Comparison of ENCODE assay signal across 1 cellular context in the genomic region with DNA sequence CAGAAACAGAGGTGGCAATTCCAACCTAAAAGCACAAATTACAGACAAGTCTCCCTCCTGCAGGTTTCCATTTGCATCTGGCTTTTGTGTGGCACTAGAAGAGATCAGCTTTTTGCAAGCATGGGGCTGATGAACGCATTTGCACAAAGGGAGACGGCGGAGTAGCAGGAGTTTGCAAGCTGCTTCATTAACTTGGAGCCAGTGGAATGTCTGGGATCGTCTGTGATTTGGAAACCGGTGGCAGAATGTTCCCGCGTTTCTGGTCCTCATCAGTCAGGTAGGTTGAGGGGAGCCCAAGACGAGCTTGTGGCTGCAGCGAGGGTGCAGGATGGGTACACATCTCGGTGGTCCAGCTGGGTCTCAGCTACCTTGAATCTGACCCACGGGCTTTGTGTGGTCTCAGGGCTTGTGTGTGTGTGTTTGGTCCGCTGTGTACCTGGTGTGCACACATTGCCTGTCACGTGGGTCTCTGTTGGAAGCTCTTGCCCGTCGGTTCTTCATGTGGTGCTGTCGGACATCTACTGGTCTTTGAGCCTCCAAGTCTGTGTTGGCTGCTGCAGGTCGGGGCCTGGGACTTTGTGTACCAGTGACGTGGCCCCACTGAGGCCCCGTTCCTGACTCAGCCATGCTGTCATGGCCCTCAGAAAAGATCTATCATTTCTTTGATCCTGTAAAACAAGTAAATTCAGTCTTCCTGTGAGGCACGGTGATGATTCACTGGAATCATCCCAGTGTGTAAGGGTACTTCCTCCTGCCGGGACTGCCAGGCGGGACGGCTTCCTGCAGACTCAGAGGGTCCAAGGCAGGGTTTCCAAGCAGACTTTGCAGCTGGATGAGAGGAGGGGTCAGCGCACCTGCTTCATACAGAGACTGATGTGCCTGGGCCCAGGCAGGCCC.
TF ChIP-seq lines count a peak whose summit lies in the region.

No MANE protein-coding gene starts in this region.

TF ChIP-seq in HepG2, 621 proteins besides CTCF, POLR2A, EP300 and RAD21 (continued from another document and continues in another):
- TF ChIP-seq, protein P1, sequence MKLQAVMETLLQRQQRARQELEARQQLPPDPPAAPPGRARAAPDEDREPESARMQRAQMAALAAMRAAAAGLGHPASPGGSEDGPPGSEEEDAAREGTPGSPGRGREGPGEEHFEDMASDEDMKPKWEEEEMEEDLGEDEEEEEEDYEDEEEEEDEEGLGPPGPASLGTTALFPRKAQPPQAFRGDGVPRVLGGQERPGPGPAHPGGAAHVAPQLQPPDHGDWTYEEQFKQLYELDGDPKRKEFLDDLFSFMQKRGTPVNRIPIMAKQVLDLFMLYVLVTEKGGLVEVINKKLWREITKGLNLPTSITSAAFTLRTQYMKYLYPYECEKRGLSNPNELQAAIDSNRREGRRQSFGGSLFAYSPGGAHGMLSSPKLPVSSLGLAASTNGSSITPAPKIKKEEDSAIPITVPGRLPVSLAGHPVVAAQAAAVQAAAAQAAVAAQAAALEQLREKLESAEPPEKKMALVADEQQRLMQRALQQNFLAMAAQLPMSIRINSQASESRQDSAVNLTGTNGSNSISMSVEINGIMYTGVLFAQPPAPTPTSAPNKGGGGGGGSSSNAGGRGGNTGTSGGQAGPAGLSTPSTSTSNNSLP (IDR thresholded peaks at IDR 0.05; ENCODE audit: low read depth, low read length), result 0 out of 2 replicates have a peak, but pooled peaks have one; percentile 22
- peak; percentile 64 for TF ChIP-seq ZNF777 (CRISPR knock-in tag; IDR thresholded peaks at IDR 0.05)
- peak; percentile 91 for TF ChIP-seq ZBTB21 (CRISPR knock-in tag; IDR thresholded peaks at IDR 0.05)
- TF ChIP-seq, protein P2, sequence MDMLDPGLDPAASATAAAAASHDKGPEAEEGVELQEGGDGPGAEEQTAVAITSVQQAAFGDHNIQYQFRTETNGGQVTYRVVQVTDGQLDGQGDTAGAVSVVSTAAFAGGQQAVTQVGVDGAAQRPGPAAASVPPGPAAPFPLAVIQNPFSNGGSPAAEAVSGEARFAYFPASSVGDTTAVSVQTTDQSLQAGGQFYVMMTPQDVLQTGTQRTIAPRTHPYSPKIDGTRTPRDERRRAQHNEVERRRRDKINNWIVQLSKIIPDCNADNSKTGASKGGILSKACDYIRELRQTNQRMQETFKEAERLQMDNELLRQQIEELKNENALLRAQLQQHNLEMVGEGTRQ (IDR thresholded peaks at IDR 0.05; ENCODE audit: low read depth, low read length), result peak; percentile 65; the same call in 1 of the 2 replicates
- TF ChIP-seq, protein P2 (CRISPR knock-in tag; IDR thresholded peaks at IDR 0.05; ENCODE audit: borderline replicate concordance), result no peak
- TF ChIP-seq, protein P3, sequence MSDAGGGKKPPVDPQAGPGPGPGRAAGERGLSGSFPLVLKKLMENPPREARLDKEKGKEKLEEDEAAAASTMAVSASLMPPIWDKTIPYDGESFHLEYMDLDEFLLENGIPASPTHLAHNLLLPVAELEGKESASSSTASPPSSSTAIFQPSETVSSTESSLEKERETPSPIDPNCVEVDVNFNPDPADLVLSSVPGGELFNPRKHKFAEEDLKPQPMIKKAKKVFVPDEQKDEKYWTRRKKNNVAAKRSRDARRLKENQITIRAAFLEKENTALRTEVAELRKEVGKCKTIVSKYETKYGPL (CRISPR knock-in tag; IDR thresholded peaks at IDR 0.05), result no peak
- TF ChIP-seq YEATS2 (CRISPR knock-in tag; IDR thresholded peaks at IDR 0.05; ENCODE audit: borderline replicate concordance), result no peak
- TF ChIP-seq NRL (CRISPR knock-in tag; IDR thresholded peaks at IDR 0.05; ENCODE audit: borderline replicate concordance), result no peak
- no peak for TF ChIP-seq ZNF589 (CRISPR knock-in tag; conservative IDR thresholded peaks at IDR 0.05)
- TF ChIP-seq ZFP41 (CRISPR knock-in tag; IDR thresholded peaks at IDR 0.05; ENCODE audit: borderline replicate concordance), result no peak
- TF ChIP-seq PRPF4 (IDR thresholded peaks at IDR 0.05; ENCODE audit: low read depth, low read length, poor library complexity, severe bottlenecking), result no peak
- TF ChIP-seq ZNF781 (CRISPR knock-in tag; IDR thresholded peaks at IDR 0.05; ENCODE audit: borderline replicate concordance, not compliant biosample characterization), result no peak
- TF ChIP-seq, protein P4, sequence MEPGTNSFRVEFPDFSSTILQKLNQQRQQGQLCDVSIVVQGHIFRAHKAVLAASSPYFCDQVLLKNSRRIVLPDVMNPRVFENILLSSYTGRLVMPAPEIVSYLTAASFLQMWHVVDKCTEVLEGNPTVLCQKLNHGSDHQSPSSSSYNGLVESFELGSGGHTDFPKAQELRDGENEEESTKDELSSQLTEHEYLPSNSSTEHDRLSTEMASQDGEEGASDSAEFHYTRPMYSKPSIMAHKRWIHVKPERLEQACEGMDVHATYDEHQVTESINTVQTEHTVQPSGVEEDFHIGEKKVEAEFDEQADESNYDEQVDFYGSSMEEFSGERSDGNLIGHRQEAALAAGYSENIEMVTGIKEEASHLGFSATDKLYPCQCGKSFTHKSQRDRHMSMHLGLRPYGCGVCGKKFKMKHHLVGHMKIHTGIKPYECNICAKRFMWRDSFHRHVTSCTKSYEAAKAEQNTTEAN (CRISPR knock-in tag; conservative IDR thresholded peaks at IDR 0.05), result no peak
- TF ChIP-seq MAFK (conservative IDR thresholded peaks at IDR 0.05 in 1 of 2, IDR thresholded peaks at IDR 0.05 in 1 of 2; ENCODE audit: low read length in 2 of 2), result peak in 1 of 2 experiments; percentile 32; a peak in 1 of 4 replicates
- TF ChIP-seq TEAD2 (CRISPR knock-in tag; IDR thresholded peaks at IDR 0.05), result no peak
- no peak for TF ChIP-seq ZZZ3 (CRISPR knock-in tag; IDR thresholded peaks at IDR 0.05; ENCODE audit: borderline replicate concordance)
- TF ChIP-seq NR2F6 (IDR thresholded peaks at IDR 0.05), result no peak
- TF ChIP-seq NR2F6 (CRISPR knock-in tag; IDR thresholded peaks at IDR 0.05), result no peak
- TF ChIP-seq FOSL2 (CRISPR knock-in tag; IDR thresholded peaks at IDR 0.05), result peak; percentile 83
- TF ChIP-seq ADNP (CRISPR knock-in tag; IDR thresholded peaks at IDR 0.05), result no peak
- TF ChIP-seq, protein P5, sequence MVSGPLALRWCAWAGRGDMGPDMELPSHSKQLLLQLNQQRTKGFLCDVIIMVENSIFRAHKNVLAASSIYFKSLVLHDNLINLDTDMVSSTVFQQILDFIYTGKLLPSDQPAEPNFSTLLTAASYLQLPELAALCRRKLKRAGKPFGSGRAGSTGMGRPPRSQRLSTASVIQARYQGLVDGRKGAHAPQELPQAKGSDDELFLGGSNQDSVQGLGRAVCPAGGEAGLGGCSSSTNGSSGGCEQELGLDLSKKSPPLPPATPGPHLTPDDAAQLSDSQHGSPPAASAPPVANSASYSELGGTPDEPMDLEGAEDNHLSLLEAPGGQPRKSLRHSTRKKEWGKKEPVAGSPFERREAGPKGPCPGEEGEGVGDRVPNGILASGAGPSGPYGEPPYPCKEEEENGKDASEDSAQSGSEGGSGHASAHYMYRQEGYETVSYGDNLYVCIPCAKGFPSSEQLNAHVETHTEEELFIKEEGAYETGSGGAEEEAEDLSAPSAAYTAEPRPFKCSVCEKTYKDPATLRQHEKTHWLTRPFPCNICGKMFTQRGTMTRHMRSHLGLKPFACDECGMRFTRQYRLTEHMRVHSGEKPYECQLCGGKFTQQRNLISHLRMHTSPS (CRISPR knock-in tag; IDR thresholded peaks at IDR 0.05; ENCODE audit: low read depth), result no peak
- TF ChIP-seq, protein P6, sequence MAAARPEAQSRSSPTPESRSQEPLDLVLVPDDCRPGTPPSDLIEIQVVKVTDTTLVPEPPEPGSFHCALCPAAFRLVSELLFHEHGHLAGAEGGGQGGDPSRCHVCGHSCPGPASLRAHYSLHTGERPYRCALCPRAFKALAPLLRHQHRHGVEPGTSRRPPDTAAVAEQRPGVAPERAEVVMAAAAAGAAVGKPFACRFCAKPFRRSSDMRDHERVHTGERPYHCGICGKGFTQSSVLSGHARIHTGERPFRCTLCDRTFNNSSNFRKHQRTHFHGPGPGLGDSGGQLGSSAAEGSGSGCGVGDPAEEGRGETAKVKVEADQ (CRISPR knock-in tag; IDR thresholded peaks at IDR 0.05; ENCODE audit: borderline replicate concordance), result no peak
- no peak for TF ChIP-seq SMARCC2 (IDR thresholded peaks at IDR 0.05)
- TF ChIP-seq, protein P7, sequence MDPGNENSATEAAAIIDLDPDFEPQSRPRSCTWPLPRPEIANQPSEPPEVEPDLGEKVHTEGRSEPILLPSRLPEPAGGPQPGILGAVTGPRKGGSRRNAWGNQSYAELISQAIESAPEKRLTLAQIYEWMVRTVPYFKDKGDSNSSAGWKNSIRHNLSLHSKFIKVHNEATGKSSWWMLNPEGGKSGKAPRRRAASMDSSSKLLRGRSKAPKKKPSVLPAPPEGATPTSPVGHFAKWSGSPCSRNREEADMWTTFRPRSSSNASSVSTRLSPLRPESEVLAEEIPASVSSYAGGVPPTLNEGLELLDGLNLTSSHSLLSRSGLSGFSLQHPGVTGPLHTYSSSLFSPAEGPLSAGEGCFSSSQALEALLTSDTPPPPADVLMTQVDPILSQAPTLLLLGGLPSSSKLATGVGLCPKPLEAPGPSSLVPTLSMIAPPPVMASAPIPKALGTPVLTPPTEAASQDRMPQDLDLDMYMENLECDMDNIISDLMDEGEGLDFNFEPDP (CRISPR knock-in tag; conservative IDR thresholded peaks at IDR 0.05), result no peak
- TF ChIP-seq SRSF1 (optimal IDR thresholded peaks at IDR 0.05; ENCODE audit: low read depth, low read length), result no peak
- TF ChIP-seq RXRB (CRISPR knock-in tag; IDR thresholded peaks at IDR 0.05; ENCODE audit: borderline replicate concordance), result no peak
- TF ChIP-seq ZNF143 (CRISPR knock-in tag; IDR thresholded peaks at IDR 0.05), result no peak
- no peak for TF ChIP-seq ZNF441 (CRISPR knock-in tag; IDR thresholded peaks at IDR 0.05; ENCODE audit: borderline replicate concordance)
- TF ChIP-seq CEBPB (IDR thresholded peaks at IDR 0.05; ENCODE audit: borderline replicate concordance, low read depth, low read length), result no peak
- TF ChIP-seq SOX5 (CRISPR knock-in tag; IDR thresholded peaks at IDR 0.05; ENCODE audit: borderline replicate concordance), result no peak
- TF ChIP-seq NFKBIZ (CRISPR knock-in tag; IDR thresholded peaks at IDR 0.05), result no peak
- TF ChIP-seq, protein P8, sequence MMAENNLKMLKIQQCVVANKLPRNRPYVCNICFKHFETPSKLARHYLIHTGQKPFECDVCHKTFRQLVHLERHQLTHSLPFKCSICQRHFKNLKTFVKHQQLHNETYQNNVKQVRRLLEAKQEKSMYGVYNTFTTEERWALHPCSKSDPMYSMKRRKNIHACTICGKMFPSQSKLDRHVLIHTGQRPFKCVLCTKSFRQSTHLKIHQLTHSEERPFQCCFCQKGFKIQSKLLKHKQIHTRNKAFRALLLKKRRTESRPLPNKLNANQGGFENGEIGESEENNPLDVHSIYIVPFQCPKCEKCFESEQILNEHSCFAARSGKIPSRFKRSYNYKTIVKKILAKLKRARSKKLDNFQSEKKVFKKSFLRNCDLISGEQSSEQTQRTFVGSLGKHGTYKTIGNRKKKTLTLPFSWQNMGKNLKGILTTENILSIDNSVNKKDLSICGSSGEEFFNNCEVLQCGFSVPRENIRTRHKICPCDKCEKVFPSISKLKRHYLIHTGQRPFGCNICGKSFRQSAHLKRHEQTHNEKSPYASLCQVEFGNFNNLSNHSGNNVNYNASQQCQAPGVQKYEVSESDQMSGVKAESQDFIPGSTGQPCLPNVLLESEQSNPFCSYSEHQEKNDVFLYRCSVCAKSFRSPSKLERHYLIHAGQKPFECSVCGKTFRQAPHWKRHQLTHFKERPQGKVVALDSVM (CRISPR knock-in tag; IDR thresholded peaks at IDR 0.05), result no peak
- TF ChIP-seq ZNF670 (CRISPR knock-in tag; IDR thresholded peaks at IDR 0.05; ENCODE audit: borderline replicate concordance), result no peak
- TF ChIP-seq, protein P9, sequence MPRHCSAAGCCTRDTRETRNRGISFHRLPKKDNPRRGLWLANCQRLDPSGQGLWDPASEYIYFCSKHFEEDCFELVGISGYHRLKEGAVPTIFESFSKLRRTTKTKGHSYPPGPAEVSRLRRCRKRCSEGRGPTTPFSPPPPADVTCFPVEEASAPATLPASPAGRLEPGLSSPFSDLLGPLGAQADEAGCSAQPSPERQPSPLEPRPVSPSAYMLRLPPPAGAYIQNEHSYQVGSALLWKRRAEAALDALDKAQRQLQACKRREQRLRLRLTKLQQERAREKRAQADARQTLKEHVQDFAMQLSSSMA (CRISPR knock-in tag; IDR thresholded peaks at IDR 0.05), result no peak
- no peak for TF ChIP-seq PCBP2 (optimal IDR thresholded peaks at IDR 0.05; ENCODE audit: low read depth, low read length, poor library complexity, severe bottlenecking)
- TF ChIP-seq, protein P10, sequence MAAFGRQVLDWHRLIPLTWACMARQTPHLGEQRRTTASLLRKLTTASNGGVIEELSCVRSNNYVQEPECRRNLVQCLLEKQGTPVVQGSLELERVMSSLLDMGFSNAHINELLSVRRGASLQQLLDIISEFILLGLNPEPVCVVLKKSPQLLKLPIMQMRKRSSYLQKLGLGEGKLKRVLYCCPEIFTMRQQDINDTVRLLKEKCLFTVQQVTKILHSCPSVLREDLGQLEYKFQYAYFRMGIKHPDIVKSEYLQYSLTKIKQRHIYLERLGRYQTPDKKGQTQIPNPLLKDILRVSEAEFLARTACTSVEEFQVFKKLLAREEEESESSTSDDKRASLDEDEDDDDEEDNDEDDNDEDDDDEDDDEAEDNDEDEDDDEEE (CRISPR knock-in tag; IDR thresholded peaks at IDR 0.05), result no peak
- TF ChIP-seq KDM6A (CRISPR knock-in tag; IDR thresholded peaks at IDR 0.05; ENCODE audit: low read depth), result peak; percentile 15; the same call in 1 of the 2 replicates
- TF ChIP-seq, protein P11, sequence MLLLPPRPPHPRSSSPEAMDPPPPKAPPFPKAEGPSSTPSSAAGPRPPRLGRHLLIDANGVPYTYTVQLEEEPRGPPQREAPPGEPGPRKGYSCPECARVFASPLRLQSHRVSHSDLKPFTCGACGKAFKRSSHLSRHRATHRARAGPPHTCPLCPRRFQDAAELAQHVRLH (CRISPR knock-in tag; IDR thresholded peaks at IDR 0.05; ENCODE audit: borderline replicate concordance, low read depth), result no peak
- no peak for TF ChIP-seq SYNCRIP (IDR thresholded peaks at IDR 0.05; ENCODE audit: insufficient read depth, low read depth, low read length)
- TF ChIP-seq YEATS4 (CRISPR knock-in tag; IDR thresholded peaks at IDR 0.05; ENCODE audit: borderline replicate concordance), result no peak
- TF ChIP-seq STAT5B (CRISPR knock-in tag; IDR thresholded peaks at IDR 0.05), result no peak
- no peak for TF ChIP-seq ARID2 (CRISPR knock-in tag; IDR thresholded peaks at IDR 0.05; ENCODE audit: borderline replicate concordance)
